Comparison of ENCODE assay signal across 26 cellular contexts in the genomic region with DNA sequence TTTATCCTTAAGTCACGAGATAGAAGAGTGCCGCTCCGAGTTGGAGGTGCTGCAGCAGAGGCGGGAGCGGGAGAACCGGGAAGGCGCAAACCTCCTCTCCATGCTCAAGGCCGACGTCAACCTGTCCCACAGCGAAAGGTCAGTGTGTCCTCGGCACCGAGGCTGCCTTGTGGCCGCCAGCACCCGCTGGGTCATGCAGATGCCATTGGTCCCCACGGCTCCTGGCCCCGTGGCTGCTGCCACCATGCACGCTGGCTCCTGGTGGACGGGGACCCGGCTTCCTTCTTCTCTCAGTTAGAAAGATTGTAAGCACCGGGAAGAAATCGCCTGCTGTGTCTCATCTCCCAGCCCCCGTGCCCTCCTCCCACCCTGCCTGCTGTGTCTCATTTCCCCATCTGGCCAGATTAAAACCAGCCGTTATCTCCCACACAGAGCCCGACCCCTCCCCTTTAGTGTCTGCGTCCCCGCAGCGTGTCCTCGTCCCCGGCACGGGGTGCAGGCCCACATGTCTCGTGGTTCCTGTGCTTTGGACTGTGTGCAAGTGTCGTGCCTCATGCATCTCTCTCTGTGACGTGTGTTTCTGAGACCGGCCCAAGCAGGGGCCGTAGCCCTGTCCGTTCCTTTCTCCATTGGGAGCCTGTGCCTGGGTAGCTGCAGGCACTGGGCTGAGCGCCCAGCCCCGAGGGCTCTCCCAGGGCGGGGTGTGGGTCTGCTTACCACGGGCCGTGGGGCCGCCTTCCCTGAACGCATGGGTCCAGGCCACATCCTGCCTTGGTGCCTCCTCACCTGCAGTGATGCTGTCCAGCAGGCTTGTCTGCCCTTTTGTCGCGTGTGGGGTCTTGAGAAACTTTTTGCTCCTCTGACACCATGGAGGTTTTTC.
DNase-seq lines count a peak whose midpoint lies in the region; ATAC-seq, FAIRE-seq and TF ChIP-seq lines count a peak whose summit lies in the region.
"Had no signal": no experiment of that assay in that cellular context is flagged by ENCODE, and none has a peak within 500 bp of the region (broad histone marks: within the 10 kb centered on the region; RNA-seq: fewer than 3 reads in every experiment).

No MANE protein-coding gene starts in this region.

- POLR2A ChIA-PET in CD8-positive, alpha-beta T cell (lab: Charles Lee): no interaction called here

- H2AK5ac ChIP-seq in neuronal stem cell (ENCODE audit: low read depth, low read length): no peak overlapping the region

- ATAC-seq in CD8-positive, alpha-beta T cell: no peak
- peak; percentile 16 for ATAC-seq in esophagus mucosa
- ATAC-seq in GM21723 (IDR thresholded peaks at IDR 0.05; ENCODE audit: unreplicated experiment): no peak
- ATAC-seq: activated naive CD8-positive, alpha-beta T cell treated with anti-CD3 and anti-CD28 coated beads, Interleukin-2, amount 50 U/mL, for 24 hours; effector memory CD8-positive, alpha-beta T cell had no signal

- in situ Hi-C loops in brain microvascular endothelial cell (cut with HindIII; ENCODE audit: low pct_ligation_motif_present, low sequenced_read_pairs): no loop called here

- no peak for TF ChIP-seq CTCF in CD8-positive, alpha-beta T cell (IDR thresholded peaks at IDR 0.05)
- TF ChIP-seq CTCF in brain microvascular endothelial cell (IDR thresholded peaks at IDR 0.05; ENCODE audit: low read depth, low read length, missing control alignments): no peak

- H3K18ac ChIP-seq in neuronal stem cell (ENCODE audit: low read length): no peak overlapping the region

- H2BK12ac ChIP-seq in neuronal stem cell (ENCODE audit: low read length): no peak overlapping the region

- H3K4me1 ChIP-seq in CD8-positive, alpha-beta T cell (ENCODE audit: insufficient read depth, low read length): no peaks in the 10 kb centered on the region
- no peaks in the 10 kb centered on the region for H3K4me1 ChIP-seq in neuronal stem cell (ENCODE audit: control insufficient read depth in 2 of 2, insufficient read depth in 1 of 2, low read depth in 1 of 2, low read length in 2 of 2)
- H3K4me1 ChIP-seq: colonic mucosa, suprapubic skin had no signal

- no peak overlapping the region for H2BK5ac ChIP-seq in neuronal stem cell (ENCODE audit: low read length)

- H3K36me3 Mint-ChIP-seq in CD8-positive, alpha-beta T cell: peaks cover 71% of the 10 kb centered on the region

- no peak overlapping the region for H3K4me3 Mint-ChIP-seq in CD8-positive, alpha-beta T cell
- H3K4me3 Mint-ChIP-seq: activated CD4-positive, alpha-beta memory T cell treated with anti-CD3 and anti-CD28 coated beads for 36 hours; activated naive CD8-positive, alpha-beta T cell treated with anti-CD3 and anti-CD28 coated beads, Interleukin-2, amount 50 U/mL, for 24 hours; effector memory CD8-positive, alpha-beta T cell had no signal

- H4K8ac ChIP-seq in neuronal stem cell (ENCODE audit: low read depth, low read length): no peak overlapping the region

- H3K79me1 ChIP-seq in neuronal stem cell (ENCODE audit: low read depth, low read length): peaks cover 22% of the 10 kb centered on the region

- H3K14ac ChIP-seq in neuronal stem cell (ENCODE audit: low read length): peak overlapping the region; percentile 14

- no peak overlapping the region for H3K4ac ChIP-seq in neuronal stem cell (ENCODE audit: low read length)

- H3K9ac ChIP-seq in neuronal stem cell (ENCODE audit: low read depth, low read length, poor library complexity): no peak overlapping the region
- H3K9ac ChIP-seq: BLaER1 treated with 17β-estradiol and CSF1 and Interleukin-3, amounts not matched to agents 10 nM and 100 nM had no signal

- no peak overlapping the region for H3K4me3 ChIP-seq in CD8-positive, alpha-beta T cell (ENCODE audit: low read depth, low read length)
- H3K4me3 ChIP-seq in neuronal stem cell (ENCODE audit: low read length in 2 of 2) (no peak overlapping the region), brain microvascular endothelial cell (ENCODE audit: low read depth, low read length) (no peak overlapping the region)
- H3K4me3 ChIP-seq: BLaER1 treated with 17β-estradiol and CSF1 and Interleukin-3, amounts not matched to agents 10 nM and 100 nM; colonic mucosa; SK-N-MC; smooth muscle cell; suprapubic skin; vagina had no signal

- no peak overlapping the region for H4K91ac ChIP-seq in neuronal stem cell (ENCODE audit: low read depth, low read length, poor library complexity)

- H2AFZ ChIP-seq in neuronal stem cell (ENCODE audit: low read length): no peak overlapping the region

- CTCF ChIA-PET in CD8-positive, alpha-beta T cell (lab: Charles Lee): no interaction called here

- no peak overlapping the region for H2BK15ac ChIP-seq in neuronal stem cell (ENCODE audit: low read length)

- peak overlapping the region; percentile 34 for H3K23ac ChIP-seq in neuronal stem cell (ENCODE audit: low read depth, low read length, poor library complexity)

- peaks cover 17% of the 10 kb centered on the region for H3K36me3 ChIP-seq in CD8-positive, alpha-beta T cell (ENCODE audit: insufficient read depth, low read length)
- H3K36me3 ChIP-seq in neuronal stem cell (replicated peaks in 1 of 2; ENCODE audit: control insufficient read depth in 2 of 2, insufficient read depth in 2 of 2, low read length in 2 of 2) (peaks cover 43 to 76% of the 10 kb centered on the region in 2 donors), brain microvascular endothelial cell (replicated peaks) (peaks cover 12% of the 10 kb centered on the region)
- H3K36me3 ChIP-seq: colonic mucosa had no signal

- intact Hi-C loops in CD8-positive, alpha-beta T cell (cut with DNase I, micrococcal nuclease): no loop called here

- H3K27ac Mint-ChIP-seq in CD8-positive, alpha-beta T cell: peak overlapping the region; percentile 37
- H3K27ac Mint-ChIP-seq: activated CD4-positive, alpha-beta memory T cell treated with anti-CD3 and anti-CD28 coated beads for 36 hours; activated naive CD8-positive, alpha-beta T cell treated with anti-CD3 and anti-CD28 coated beads, Interleukin-2, amount 50 U/mL, for 24 hours had no signal

- no peaks in the 10 kb centered on the region for H3K27me3 Mint-ChIP-seq in CD8-positive, alpha-beta T cell (ENCODE audit: low read depth)
- H3K27me3 Mint-ChIP-seq: activated CD4-positive, alpha-beta memory T cell treated with anti-CD3 and anti-CD28 coated beads for 36 hours; activated naive CD8-positive, alpha-beta T cell treated with anti-CD3 and anti-CD28 coated beads, Interleukin-2, amount 50 U/mL, for 24 hours; effector memory CD8-positive, alpha-beta T cell had no signal

- DNase-seq in CD8-positive, alpha-beta T cell: no peak
- DNase-seq in MV-4-11 (lab: John Stamatoyannopoulos, UW) (peak; percentile 30), neuronal stem cell (ENCODE audit: low spot score) (no peak), COLO829 (ENCODE audit: low spot score) (no peak), brain microvascular endothelial cell (no peak), urothelium cell line (ENCODE audit: low spot score) (no peak)
- DNase-seq: activated CD4-positive, alpha-beta memory T cell treated with anti-CD3 and anti-CD28 coated beads for 36 hours; activated CD4-positive, CD25-positive, alpha-beta regulatory T cell; activated effector memory CD4-positive, alpha-beta T cell treated with anti-CD3 and anti-CD28 coated beads, Interleukin-2, amount 50 U/mL, for 16 hours; activated naive CD8-positive, alpha-beta T cell treated with anti-CD3 and anti-CD28 coated beads, Interleukin-2, amount 50 U/mL, for 24 hours; colonic mucosa; effector memory CD8-positive, alpha-beta T cell; mammary epithelial cell; NCI-H1048; NCI-H187; NCI-H2171 treated with DMSO at 0.1 percent for 48 hours; NCI-H524 treated with DMSO at 0.1 percent for 48 hours; stimulated activated CD4-positive, alpha-beta T cell treated with anti-CD3 and anti-CD28 coated beads, Interleukin-2, amount 100 ng/mL, for 24 hours had no signal

- H3K27me3 ChIP-seq in CD8-positive, alpha-beta T cell (ENCODE audit: insufficient read depth, low read length): no peaks in the 10 kb centered on the region
- H3K27me3 ChIP-seq in neuronal stem cell (ENCODE audit: control insufficient read depth in 3 of 3, insufficient read depth in 3 of 3, low read depth in 1 of 3, low read length in 3 of 3) (no peaks in the 10 kb centered on the region), brain microvascular endothelial cell (replicated peaks) (no peaks in the 10 kb centered on the region)
- H3K27me3 ChIP-seq: BLaER1 treated with 17β-estradiol and CSF1 and Interleukin-3, amounts not matched to agents 10 nM and 100 nM; colonic mucosa; suprapubic skin; vagina had no signal

- no CpG with 5 or more reads among the region's 45 CpGs for WGBS in neuronal stem cell (ENCODE audit: extremely low coverage in 2 of 2, insufficient read length in 2 of 2, insufficient replicate concordance in 1 of 2), 2 donors

- H2BK120ac ChIP-seq in neuronal stem cell (ENCODE audit: low read depth, low read length): no peak overlapping the region

- FAIRE-seq in urothelium cell line (lab: Jason Lieb, UNC): no peak
- FAIRE-seq: RCC 7860 had no signal

- H3K9me3 ChIP-seq in CD8-positive, alpha-beta T cell (ENCODE audit: low read length): no peaks in the 10 kb centered on the region
- H3K9me3 ChIP-seq in neuronal stem cell (replicated peaks in 1 of 2; ENCODE audit: control insufficient read depth in 2 of 2, insufficient read depth in 1 of 2, low read depth in 1 of 2, low read length in 2 of 2): peaks cover 8 to 27% of the 10 kb centered on the region in 2 donors
- H3K9me3 ChIP-seq: colonic mucosa, suprapubic skin, vagina had no signal

- H3K9me3 Mint-ChIP-seq in CD8-positive, alpha-beta T cell: no peaks in the 10 kb centered on the region

- no peak overlapping the region for H3K27ac ChIP-seq in CD8-positive, alpha-beta T cell (ENCODE audit: low read depth, low read length)
- H3K27ac ChIP-seq in neuronal stem cell (replicated peaks; ENCODE audit: low read length): no peak overlapping the region
- no peak overlapping the region for H3K27ac ChIP-seq in brain microvascular endothelial cell
- H3K27ac ChIP-seq: BLaER1 treated with 17β-estradiol and CSF1 and Interleukin-3, amounts not matched to agents 10 nM and 100 nM; colonic mucosa; SK-N-MC; suprapubic skin; vagina had no signal

- no peak overlapping the region for H3K4me2 ChIP-seq in neuronal stem cell (ENCODE audit: insufficient read depth, low read length, poor library complexity, severe bottlenecking)
- H3K4me2 ChIP-seq: BLaER1 treated with 17β-estradiol and CSF1 and Interleukin-3, amounts not matched to agents 10 nM and 100 nM; smooth muscle cell had no signal

- H3K4me1 Mint-ChIP-seq in CD8-positive, alpha-beta T cell (ENCODE audit: low read depth): no peaks in the 10 kb centered on the region
- H3K4me1 Mint-ChIP-seq: activated naive CD8-positive, alpha-beta T cell treated with anti-CD3 and anti-CD28 coated beads, Interleukin-2, amount 50 U/mL, for 24 hours had no signal
